ENCODE assay signal across 17 cellular contexts in the genomic region with DNA sequence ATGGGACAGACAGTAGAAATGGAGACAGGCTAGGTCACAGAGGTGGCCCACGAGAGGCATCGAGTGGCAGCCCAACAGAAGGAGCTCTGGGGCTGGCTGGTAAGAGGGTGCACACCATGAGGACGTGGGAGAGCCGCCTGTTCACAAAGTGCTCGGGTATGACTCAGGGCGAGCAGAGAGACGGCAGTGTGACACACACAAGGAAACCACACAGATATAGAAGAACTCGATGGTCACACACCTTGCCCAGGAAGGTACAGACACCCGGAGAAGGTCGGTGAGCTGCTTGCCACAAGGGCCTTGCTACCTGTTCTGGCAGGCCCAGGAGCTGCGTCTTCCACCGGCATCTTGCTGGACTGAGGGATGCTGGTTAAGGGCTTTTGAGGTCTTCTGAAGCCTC.
DNase-seq lines count a peak whose midpoint lies in the region; ATAC-seq and TF ChIP-seq lines count a peak whose summit lies in the region.
"Had no signal": no experiment of that assay in that cellular context is flagged by ENCODE, and none has a peak within 500 bp of the region (broad histone marks: within the 10 kb centered on the region; RNA-seq: fewer than 3 reads in every experiment).

No MANE protein-coding gene starts in this region.

- peaks cover 5% of the 10 kb centered on the region for H3K4me1 Mint-ChIP-seq in activated T-cell treated with anti-CD3 and anti-CD28 coated beads, Interleukin-2, amount 50 U/mL, for 24 hours (ENCODE audit: low read depth)
- H3K4me1 Mint-ChIP-seq in stimulated activated naive CD8-positive, alpha-beta T cell treated with anti-CD3 and anti-CD28 coated beads, Interleukin-15, amount 100 ng/mL, for 72 hours = no peaks in the 10 kb centered on the region
- H3K4me1 Mint-ChIP-seq: activated CD4-positive, alpha-beta T cell treated with anti-CD3 and anti-CD28 coated beads, Interleukin-2, amount 10 ng/mL, durations not matched to agents 24 days and 14 days; CD4-positive, alpha-beta memory T cell; naive thymus-derived CD4-positive, alpha-beta T cell had no signal

- peaks cover 22% of the 10 kb centered on the region for H3K4me1 ChIP-seq in RWPE2 (ENCODE audit: insufficient read depth, poor library complexity, severe bottlenecking)

- H3K36me3 Mint-ChIP-seq in activated T-cell treated with anti-CD3 and anti-CD28 coated beads, Interleukin-2, amount 50 U/mL, for 24 hours (ENCODE audit: low read depth) = no peaks in the 10 kb centered on the region
- H3K36me3 Mint-ChIP-seq: CD4-positive, alpha-beta memory T cell; naive thymus-derived CD4-positive, alpha-beta T cell had no signal

- DNase-seq in activated T-cell treated with anti-CD3 and anti-CD28 coated beads, Interleukin-2, amount 50 U/mL, for 48 hours = peak; percentile 37 to 46
- DNase-seq in activated T-cell treated with anti-CD3 and anti-CD28 coated beads, Interleukin-2, amount 50 U/mL, for 24 hours = no peak
- DNase-seq in RWPE2 (ENCODE audit: low spot score) = no peak
- peak; percentile 35 for DNase-seq in fibroblast of mammary gland (ENCODE audit: low read depth)
- no peak for DNase-seq in stimulated activated naive CD8-positive, alpha-beta T cell treated with anti-CD3 and anti-CD28 coated beads, Interleukin-15, amount 100 ng/mL, for 72 hours
- no peak for DNase-seq in T1000 (lab: John Stamatoyannopoulos, UW)
- no peak for DNase-seq in HuH-7.5 (ENCODE audit: low spot score)
- no peak for DNase-seq in T-helper 9 cell
- DNase-seq: activated CD4-positive, alpha-beta T cell treated with anti-CD3 and anti-CD28 coated beads, Interleukin-2, amount 10 ng/mL, durations not matched to agents 24 days and 14 days; activated effector memory CD4-positive, alpha-beta T cell treated with Interleukin-2 at 50 U/mL for 16 hours; CD4-positive, alpha-beta memory T cell; gastrocnemius medialis; naive thymus-derived CD4-positive, alpha-beta T cell; NCI-H1694 treated with DMSO at 0.1 percent for 48 hours; NCI-H446 treated with DMSO at 0.1 percent for 48 hours; SHP77 treated with DMSO at 0.1 percent for 48 hours had no signal

- H3K27me3 Mint-ChIP-seq in activated T-cell treated with anti-CD3 and anti-CD28 coated beads, Interleukin-2, amount 50 U/mL, for 24 hours = no peaks in the 10 kb centered on the region
- H3K27me3 Mint-ChIP-seq in stimulated activated naive CD8-positive, alpha-beta T cell treated with anti-CD3 and anti-CD28 coated beads, Interleukin-15, amount 100 ng/mL, for 72 hours = no peaks in the 10 kb centered on the region
- H3K27me3 Mint-ChIP-seq: naive thymus-derived CD4-positive, alpha-beta T cell had no signal

- no peak for TF ChIP-seq CTCF in RWPE2 (IDR thresholded peaks at IDR 0.05; ENCODE audit: poor library complexity, severe bottlenecking)
- no peak for TF ChIP-seq CTCF in fibroblast of mammary gland (conservative IDR thresholded peaks at IDR 0.05; ENCODE audit: control insufficient read depth, insufficient read depth, low read depth, low read length)

- H3K4me3 ChIP-seq in RWPE2 (ENCODE audit: severe bottlenecking) (no peak overlapping the region), fibroblast of mammary gland (ENCODE audit: control insufficient read depth, low read depth, low read length) (no peak overlapping the region)
- H3K4me3 ChIP-seq: gastrocnemius medialis had no signal

- H3K27ac ChIP-seq in RWPE2 (ENCODE audit: poor library complexity, severe bottlenecking) = peak overlapping the region; percentile 51
- H3K27ac ChIP-seq: gastrocnemius medialis had no signal

- no peaks in the 10 kb centered on the region for H3K36me3 ChIP-seq in RWPE2 (ENCODE audit: low read depth)
- H3K36me3 ChIP-seq: gastrocnemius medialis had no signal

- H3K4me3 Mint-ChIP-seq in activated T-cell treated with anti-CD3 and anti-CD28 coated beads, Interleukin-2, amount 50 U/mL, for 24 hours = no peak overlapping the region
- no peak overlapping the region for H3K4me3 Mint-ChIP-seq in stimulated activated naive CD8-positive, alpha-beta T cell treated with anti-CD3 and anti-CD28 coated beads, Interleukin-15, amount 100 ng/mL, for 72 hours
- H3K4me3 Mint-ChIP-seq: activated CD4-positive, alpha-beta T cell treated with anti-CD3 and anti-CD28 coated beads, Interleukin-2, amount 10 ng/mL, durations not matched to agents 24 days and 14 days; CD4-positive, alpha-beta memory T cell; naive thymus-derived CD4-positive, alpha-beta T cell; stimulated activated naive CD8-positive, alpha-beta T cell treated with anti-CD3 and anti-CD28 coated beads, Interleukin-15, Interleukin-2, amounts not matched to agents 100 ng/mL and 50 ng/mL, for 24 hours had no signal

- H3K9me3 ChIP-seq in RWPE2 (ENCODE audit: severe bottlenecking) = no peaks in the 10 kb centered on the region
- H3K9me3 ChIP-seq: gastrocnemius medialis had no signal

- H3K27me3 ChIP-seq in RWPE2 (ENCODE audit: insufficient read depth, poor library complexity, severe bottlenecking) = no peaks in the 10 kb centered on the region
- H3K27me3 ChIP-seq: gastrocnemius medialis had no signal

- no peaks in the 10 kb centered on the region for H3K9me3 Mint-ChIP-seq in activated T-cell treated with anti-CD3 and anti-CD28 coated beads, Interleukin-2, amount 50 U/mL, for 24 hours
- H3K9me3 Mint-ChIP-seq in stimulated activated naive CD8-positive, alpha-beta T cell treated with anti-CD3 and anti-CD28 coated beads, Interleukin-15, amount 100 ng/mL, for 72 hours = no peaks in the 10 kb centered on the region
- H3K9me3 Mint-ChIP-seq: activated CD4-positive, alpha-beta T cell treated with anti-CD3 and anti-CD28 coated beads, Interleukin-2, amount 10 ng/mL, durations not matched to agents 24 days and 14 days; CD4-positive, alpha-beta memory T cell; naive thymus-derived CD4-positive, alpha-beta T cell; stimulated activated naive CD8-positive, alpha-beta T cell treated with anti-CD3 and anti-CD28 coated beads, Interleukin-15, Interleukin-2, amounts not matched to agents 100 ng/mL and 50 ng/mL, for 24 hours had no signal

- no peak overlapping the region for H3K27ac Mint-ChIP-seq in activated T-cell treated with anti-CD3 and anti-CD28 coated beads, Interleukin-2, amount 50 U/mL, for 24 hours
- H3K27ac Mint-ChIP-seq in stimulated activated naive CD8-positive, alpha-beta T cell treated with anti-CD3 and anti-CD28 coated beads, Interleukin-15, amount 100 ng/mL, for 72 hours = no peak overlapping the region
- H3K27ac Mint-ChIP-seq: activated CD4-positive, alpha-beta T cell treated with anti-CD3 and anti-CD28 coated beads, Interleukin-2, amount 10 ng/mL, durations not matched to agents 24 days and 14 days; CD4-positive, alpha-beta memory T cell; naive thymus-derived CD4-positive, alpha-beta T cell; stimulated activated naive CD8-positive, alpha-beta T cell treated with anti-CD3 and anti-CD28 coated beads, Interleukin-15, Interleukin-2, amounts not matched to agents 100 ng/mL and 50 ng/mL, for 24 hours had no signal

- peak; percentile 60 for ATAC-seq in RWPE2 (ENCODE audit: low read depth)
- ATAC-seq in stimulated activated naive CD8-positive, alpha-beta T cell treated with anti-CD3 and anti-CD28 coated beads, Interleukin-15, amount 100 ng/mL, for 72 hours = peak; percentile 45
- ATAC-seq: gastrocnemius medialis; naive thymus-derived CD4-positive, alpha-beta T cell had no signal

Comparison
In these comparisons a context has a peak if more than half of its experiments do, and no peak if none do; other contexts are left out.
1. DNase-seq: peak in activated T-cell treated with anti-CD3 and anti-CD28 coated beads, Interleukin-2, amount 50 U/mL, for 48 hours (2 of 2) and fibroblast of mammary gland (single experiment); none in activated T-cell treated with anti-CD3 and anti-CD28 coated beads, Interleukin-2, amount 50 U/mL, for 24 hours (single experiment), RWPE2 (single experiment), stimulated activated naive CD8-positive, alpha-beta T cell treated with anti-CD3 and anti-CD28 coated beads, Interleukin-15, amount 100 ng/mL, for 72 hours (0 of 2), T1000 (single experiment), HuH-7.5 (single experiment) and T-helper 9 cell (single experiment).